ENCODE assay signal across 10 cellular contexts in genomic region chr13:40318366-40318765, GRCh38.
DNase-seq lines count a peak whose midpoint lies in the region; ATAC-seq, FAIRE-seq and TF ChIP-seq lines count a peak whose summit lies in the region.
"Had no signal": no experiment of that assay in that cellular context is flagged by ENCODE, and none has a peak within 500 bp of the region (broad histone marks: within the 10 kb centered on the region; RNA-seq: fewer than 3 reads in every experiment).

No MANE protein-coding gene starts in this region.

- TF ChIP-seq CTCF in heart right ventricle (IDR thresholded peaks at IDR 0.05) (no peak), D721Med (IDR thresholded peaks at IDR 0.05; ENCODE audit: insufficient read depth, missing control alignments) (no peak)

- peaks cover 58% of the 10 kb centered on the region for H3K4me1 Mint-ChIP-seq in activated CD4-positive, alpha-beta T cell treated with anti-CD3 and anti-CD28 coated beads, Interleukin-2, amount 10 ng/mL, durations not matched to agents 24 days and 14 days

- H3K27me3 Mint-ChIP-seq in activated CD4-positive, alpha-beta T cell treated with anti-CD3 and anti-CD28 coated beads, Interleukin-2, amount 10 ng/mL, durations not matched to agents 24 days and 14 days, result no peaks in the 10 kb centered on the region
- H3K27me3 Mint-ChIP-seq: B cell had no signal

- H3K9me3 Mint-ChIP-seq in activated CD4-positive, alpha-beta T cell treated with anti-CD3 and anti-CD28 coated beads, Interleukin-2, amount 10 ng/mL, durations not matched to agents 24 days and 14 days, result no peaks in the 10 kb centered on the region

- peaks cover 0 to 2% (median 0%) of the 10 kb centered on the region in 7 donors for H3K27me3 ChIP-seq in heart right ventricle
- H3K27me3 ChIP-seq: foreskin keratinocyte had no signal

- no peak overlapping the region for H3K4me3 ChIP-seq in heart right ventricle

- ATAC-seq in heart right ventricle, result peak in 5 of 8 donors; percentile 22 to 70 (median 36)

- FAIRE-seq in HTR-8/SVneo (lab: Jason Lieb, UNC) (no peak), D721Med (lab: Jason Lieb, UNC) (no peak)

- H3K4me1 ChIP-seq in heart right ventricle, result peaks cover 0 to 31% (median 19%) of the 10 kb centered on the region in 9 donors

- no peak for DNase-seq in activated CD4-positive, alpha-beta T cell treated with anti-CD3 and anti-CD28 coated beads, Interleukin-2, amount 10 ng/mL, durations not matched to agents 24 days and 14 days
- no peak for DNase-seq in activated CD4-positive, alpha-beta T cell treated with anti-CD3 and anti-CD28 coated beads for 1 hour
- DNase-seq in NCI-H82 treated with DMSO at 0.1 percent for 48 hours (lab: John Stamatoyannopoulos, UW; ENCODE audit: unreplicated experiment) (peak; percentile 93), heart right ventricle (peak; percentile 41 to 61), substantia nigra (lab: John Stamatoyannopoulos, UW) (peak in 28 of 49 donors; percentile 3 to 53 (median 17)), HTR-8/SVneo (ENCODE audit: insufficient read length, low spot score) (no peak), NCI-H2227 (lab: John Stamatoyannopoulos, UW; ENCODE audit: unreplicated experiment) (no peak), D721Med (ENCODE audit: insufficient read length, low spot score) (no peak)

- H3K4me3 Mint-ChIP-seq in activated CD4-positive, alpha-beta T cell treated with anti-CD3 and anti-CD28 coated beads, Interleukin-2, amount 10 ng/mL, durations not matched to agents 24 days and 14 days, result no peak overlapping the region
- H3K4me3 Mint-ChIP-seq: B cell had no signal

- 3 to 17% methylated on average over 2 of the region's 2 CpGs for WGBS in heart right ventricle, 2 donors

- no peaks in the 10 kb centered on the region for H3K36me3 Mint-ChIP-seq in activated CD4-positive, alpha-beta T cell treated with anti-CD3 and anti-CD28 coated beads, Interleukin-2, amount 10 ng/mL, durations not matched to agents 24 days and 14 days (ENCODE audit: low read depth)

- peaks cover 0 to 17% (median 3%) of the 10 kb centered on the region in 11 donors for H3K9me3 ChIP-seq in heart right ventricle

- no peak overlapping the region for H3K27ac ChIP-seq in heart right ventricle
- no peak overlapping the region for H3K27ac ChIP-seq in substantia nigra (ENCODE audit: low read depth, low read length, poor library complexity, severe bottlenecking)
- H3K27ac ChIP-seq: foreskin keratinocyte had no signal

- no peaks in the 10 kb centered on the region for H3K36me3 ChIP-seq in heart right ventricle

- intact Hi-C loops in activated CD4-positive, alpha-beta T cell treated with anti-CD3 and anti-CD28 coated beads, Interleukin-2, amount 10 ng/mL, durations not matched to agents 24 days and 14 days (cut with micrococcal nuclease), result loop anchor here (5.0 to 10.0 kb wide), 6 partner anchors 54 to 544 kb away; no protein-coding TSS in a partner anchor
- intact Hi-C loops in heart right ventricle (cut with DNase I), result loop anchor here in 1 of 10 donors (5.0 to 10.0 kb wide), 3 partner anchors 84 to 346 kb away; partner anchors contain the start of gene FOXO1

- H3K27ac Mint-ChIP-seq in activated CD4-positive, alpha-beta T cell treated with anti-CD3 and anti-CD28 coated beads, Interleukin-2, amount 10 ng/mL, durations not matched to agents 24 days and 14 days, result peak overlapping the region; percentile 47
- H3K27ac Mint-ChIP-seq: B cell had no signal

Comparison
In these comparisons a context has a peak if more than half of its experiments do, and no peak if none do; other contexts are left out.
1. DNase-seq: peak in NCI-H82 treated with DMSO at 0.1 percent for 48 hours (single experiment), heart right ventricle (2 of 2) and substantia nigra (28 of 49); none in activated CD4-positive, alpha-beta T cell treated with anti-CD3 and anti-CD28 coated beads, Interleukin-2, amount 10 ng/mL, durations not matched to agents 24 days and 14 days (single experiment), activated CD4-positive, alpha-beta T cell treated with anti-CD3 and anti-CD28 coated beads for 1 hour (single experiment), HTR-8/SVneo (single experiment), NCI-H2227 (single experiment) and D721Med (single experiment).